In genomic region chr13:35198821-35199220, GRCh38 we compare ENCODE assay signal across 15 cellular contexts.
"Had no signal": no experiment of that assay in that cellular context is flagged by ENCODE, and none has a peak within 500 bp of the region (broad histone marks: within the 10 kb centered on the region; RNA-seq: fewer than 3 reads in every experiment).

No MANE protein-coding gene starts in this region.

- H3K36me3 Mint-ChIP-seq: activated CD8-positive, alpha-beta memory T cell treated with anti-CD3 and anti-CD28 coated beads, Interleukin-2, amount 10 ng/mL, durations not matched to agents 7 days and 5 days; natural killer cell treated with Interleukin-12 subunit alpha and Interleukin-12 subunit beta and Interleukin-15 and Interleukin-18, amount 100 ng/mL, for 72 hours had no signal

- H3K27me3 ChIP-seq: cardiac muscle cell, upper lobe of right lung had no signal

- DNase-seq: activated CD4-positive, alpha-beta memory T cell treated with anti-CD3 and anti-CD28 coated beads, Interleukin-2, amount 10 ng/mL, durations not matched to agents 7 days and 5 days; activated CD4-positive, alpha-beta T cell treated with anti-CD3 and anti-CD28 coated beads for 48 hours; activated CD4-positive, CD25-positive, alpha-beta regulatory T cell; activated CD8-positive, alpha-beta memory T cell treated with anti-CD3 and anti-CD28 coated beads, Interleukin-2, amount 10 ng/mL, durations not matched to agents 7 days and 5 days; activated naive CD8-positive, alpha-beta T cell treated with anti-CD3 and anti-CD28 coated beads for 36 hours; amniotic stem cell; erythroblast; foreskin melanocyte; hypothalamus; stimulated activated naive B cell treated with anti-CD40 and anti-IgM and Interleukin-4, amounts not matched to agents 10 μg/mL and 1 μg/mL and 100 μg/mL, for 72 hours; T1000; upper lobe of right lung had no signal

- ATAC-seq: activated CD8-positive, alpha-beta memory T cell treated with anti-CD3 and anti-CD28 coated beads, Interleukin-2, amount 10 ng/mL, durations not matched to agents 7 days and 5 days; natural killer cell treated with Interleukin-12 subunit alpha and Interleukin-12 subunit beta and Interleukin-15 and Interleukin-18, amount 100 ng/mL, for 72 hours; stimulated activated naive B cell treated with anti-CD40 and anti-IgM and Interleukin-4, amounts not matched to agents 10 μg/mL and 1 μg/mL and 100 μg/mL, for 72 hours; upper lobe of right lung had no signal

- H3K27ac ChIP-seq: cardiac muscle cell, upper lobe of right lung had no signal

- H3K9me3 Mint-ChIP-seq: activated CD4-positive, alpha-beta memory T cell treated with anti-CD3 and anti-CD28 coated beads, Interleukin-2, amount 10 ng/mL, durations not matched to agents 7 days and 5 days; activated naive CD8-positive, alpha-beta T cell treated with anti-CD3 and anti-CD28 coated beads for 36 hours; natural killer cell treated with Interleukin-12 subunit alpha and Interleukin-12 subunit beta and Interleukin-15 and Interleukin-18, amount 100 ng/mL, for 72 hours; stimulated activated naive B cell treated with anti-CD40 and anti-IgM and Interleukin-4, amounts not matched to agents 10 μg/mL and 1 μg/mL and 100 μg/mL, for 72 hours had no signal

- H3K9me3 ChIP-seq: upper lobe of right lung had no signal

- H3K27ac Mint-ChIP-seq: activated CD4-positive, alpha-beta memory T cell treated with anti-CD3 and anti-CD28 coated beads, Interleukin-2, amount 10 ng/mL, durations not matched to agents 7 days and 5 days; activated CD8-positive, alpha-beta memory T cell treated with anti-CD3 and anti-CD28 coated beads, Interleukin-2, amount 10 ng/mL, durations not matched to agents 7 days and 5 days; activated naive CD8-positive, alpha-beta T cell treated with anti-CD3 and anti-CD28 coated beads for 36 hours; natural killer cell treated with Interleukin-12 subunit alpha and Interleukin-12 subunit beta and Interleukin-15 and Interleukin-18, amount 100 ng/mL, for 72 hours; stimulated activated naive B cell treated with anti-CD40 and anti-IgM and Interleukin-4, amounts not matched to agents 10 μg/mL and 1 μg/mL and 100 μg/mL, for 72 hours had no signal

- H3K27me3 Mint-ChIP-seq: activated CD4-positive, alpha-beta memory T cell treated with anti-CD3 and anti-CD28 coated beads, Interleukin-2, amount 10 ng/mL, durations not matched to agents 7 days and 5 days; activated CD8-positive, alpha-beta memory T cell treated with anti-CD3 and anti-CD28 coated beads, Interleukin-2, amount 10 ng/mL, durations not matched to agents 7 days and 5 days; activated naive CD8-positive, alpha-beta T cell treated with anti-CD3 and anti-CD28 coated beads for 36 hours; natural killer cell treated with Interleukin-12 subunit alpha and Interleukin-12 subunit beta and Interleukin-15 and Interleukin-18, amount 100 ng/mL, for 72 hours; stimulated activated naive B cell treated with anti-CD40 and anti-IgM and Interleukin-4, amounts not matched to agents 10 μg/mL and 1 μg/mL and 100 μg/mL, for 72 hours had no signal

- H3K4me1 ChIP-seq: upper lobe of right lung had no signal

- H3K4me1 Mint-ChIP-seq: activated CD4-positive, alpha-beta memory T cell treated with anti-CD3 and anti-CD28 coated beads, Interleukin-2, amount 10 ng/mL, durations not matched to agents 7 days and 5 days; activated CD8-positive, alpha-beta memory T cell treated with anti-CD3 and anti-CD28 coated beads, Interleukin-2, amount 10 ng/mL, durations not matched to agents 7 days and 5 days; activated naive CD8-positive, alpha-beta T cell treated with anti-CD3 and anti-CD28 coated beads for 36 hours; stimulated activated naive B cell treated with anti-CD40 and anti-IgM and Interleukin-4, amounts not matched to agents 10 μg/mL and 1 μg/mL and 100 μg/mL, for 72 hours had no signal

- H3K4me3 Mint-ChIP-seq: activated CD4-positive, alpha-beta memory T cell treated with anti-CD3 and anti-CD28 coated beads, Interleukin-2, amount 10 ng/mL, durations not matched to agents 7 days and 5 days; activated CD8-positive, alpha-beta memory T cell treated with anti-CD3 and anti-CD28 coated beads, Interleukin-2, amount 10 ng/mL, durations not matched to agents 7 days and 5 days; activated naive CD8-positive, alpha-beta T cell treated with anti-CD3 and anti-CD28 coated beads for 36 hours; natural killer cell treated with Interleukin-12 subunit alpha and Interleukin-12 subunit beta and Interleukin-15 and Interleukin-18, amount 100 ng/mL, for 72 hours; stimulated activated naive B cell treated with anti-CD40 and anti-IgM and Interleukin-4, amounts not matched to agents 10 μg/mL and 1 μg/mL and 100 μg/mL, for 72 hours had no signal

- H3K36me3 ChIP-seq: cardiac muscle cell, upper lobe of right lung had no signal

- H3K4me3 ChIP-seq: cardiac muscle cell, lung, upper lobe of right lung had no signal
